ENCODE assay signal across 8 cellular contexts in the genomic region with DNA sequence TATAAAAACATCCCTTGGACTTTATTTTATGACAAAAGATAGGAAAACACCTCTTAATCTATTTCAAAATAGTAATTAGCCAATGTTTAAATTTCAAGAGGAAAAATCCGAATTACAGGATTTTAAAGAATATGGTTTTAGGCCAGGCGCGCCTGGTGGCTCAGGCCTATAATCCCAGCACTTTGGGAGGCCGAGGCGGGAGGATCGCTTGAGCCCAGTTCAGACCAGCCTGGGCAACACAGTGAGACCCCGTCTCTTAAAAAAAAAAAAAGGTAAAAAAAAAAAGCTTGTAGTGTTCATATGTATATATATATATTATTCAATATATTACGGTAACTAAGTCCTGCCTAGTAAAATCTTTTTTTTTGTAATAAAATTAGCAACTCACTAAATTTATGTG. TPM values are rescaled to one million over a fixed set of nuclear protein-coding genes. Genes with fewer than 3 reads are reported as not detected.
DNase-seq lines count a peak whose midpoint lies in the region; ATAC-seq and TF ChIP-seq lines count a peak whose summit lies in the region.

No MANE protein-coding gene starts in this region.

- no peak overlapping the region for H3K27ac Mint-ChIP-seq in GM23338

- H3K4me1 Mint-ChIP-seq in GM23338 = peaks cover 30% of the 10 kb centered on the region

- H3K27me3 Mint-ChIP-seq in GM23338 (ENCODE audit: insufficient read depth, low read depth, poor library complexity) = peaks cover 30% of the 10 kb centered on the region

- TF ChIP-seq CTCF in GM23338 (conservative IDR thresholded peaks at IDR 0.05; ENCODE audit: low read depth in 2 of 2) (no peak), WI38 (IDR thresholded peaks at IDR 0.05; ENCODE audit: low read depth, low read length) (no peak), fibroblast of pulmonary artery (IDR thresholded peaks at IDR 0.05; ENCODE audit: low read length, missing control alignments) (no peak), sigmoid colon (IDR thresholded peaks at IDR 0.05) (no peak)

- H3K4me1 ChIP-seq in GM23338 (ENCODE audit: insufficient read depth) = peaks cover 33% of the 10 kb centered on the region
- H3K4me1 ChIP-seq in sigmoid colon = peaks cover 0 to 43% (median 32%) of the 10 kb centered on the region in 4 donors

- H3K4me3 ChIP-seq in GM23338 = peak overlapping the region; percentile 49
- peak overlapping the region; percentile 95 for H3K4me3 ChIP-seq in WI38 (ENCODE audit: low read depth, low read length)
- H3K4me3 ChIP-seq in fibroblast of pulmonary artery (replicated peaks; ENCODE audit: low read depth, low read length) = peak overlapping the region; percentile 73
- H3K4me3 ChIP-seq in sigmoid colon = peak overlapping the region; percentile 23 to 99 (median 89)

- no peaks in the 10 kb centered on the region for H3K9me3 ChIP-seq in sigmoid colon

- H3F3A ChIP-seq in GM23338 (replicated peaks; ENCODE audit: low read depth) = no peaks in the 10 kb centered on the region; the same call in 1 of the 2 replicates

- whole genome bisulfite sequencing in sigmoid colon, 2 donors = 79 to 88% methylated on average over 8 of the region's 8 CpGs

- H3K36me3 ChIP-seq in GM23338 (ENCODE audit: insufficient read depth) (no peaks in the 10 kb centered on the region), sigmoid colon (no peaks in the 10 kb centered on the region)

- no peak for DNase-seq in GM23338 (ENCODE audit: low spot score)
- DNase-seq in fibroblast of pulmonary artery (ENCODE audit: low read depth) = no peak
- no peak for DNase-seq in sigmoid colon
- DNase-seq in NCI-H1092 (lab: John Stamatoyannopoulos, UW) = no peak
- no peak for DNase-seq in dermis blood vessel endothelial cell
- DNase-seq in stimulated activated CD4-positive, alpha-beta T cell treated with anti-CD3 and anti-CD28 coated beads, Interleukin-15, amount 100 ng/mL, for 24 hours = no peak

- no peak for TF ChIP-seq POLR2A in sigmoid colon (IDR thresholded peaks at IDR 0.05)

- ATAC-seq in GM23338 (no peak), GM21381 (IDR thresholded peaks at IDR 0.05; ENCODE audit: unreplicated experiment) (no peak)

- intact Hi-C loops in sigmoid colon (cut with DNase I) = loop anchor here (5.0 to 10.0 kb wide), 3 partner anchors 48 to 554 kb away; a partner anchor contains a TSS

- peaks cover 19% of the 10 kb centered on the region for H3K36me3 Mint-ChIP-seq in GM23338 (ENCODE audit: low read depth)

- no peak for TF ChIP-seq EP300 in sigmoid colon (IDR thresholded peaks at IDR 0.05)

- peaks cover 7% of the 10 kb centered on the region; the same call in 2 of the 3 replicates for H3K9me3 Mint-ChIP-seq in GM23338

- H3K9me2 ChIP-seq in GM23338 (ENCODE audit: insufficient read depth) = no peaks in the 10 kb centered on the region

- no peak overlapping the region for H2AFZ ChIP-seq in GM23338

- H4K20me1 ChIP-seq in GM23338 (replicated peaks; ENCODE audit: insufficient read depth) = peaks cover 24% of the 10 kb centered on the region

- peak overlapping the region; percentile 83 for H3K4me3 Mint-ChIP-seq in GM23338

- no peak overlapping the region for H3K27ac ChIP-seq in GM23338 (ENCODE audit: low read depth)
- peak overlapping the region in 3 of 4 donors; percentile 4 to 92 (median 4) for H3K27ac ChIP-seq in sigmoid colon

- peak overlapping the region; percentile 69 for H3K4me2 ChIP-seq in GM23338

- peaks cover 31% of the 10 kb centered on the region for H3K79me2 ChIP-seq in GM23338 (replicated peaks; ENCODE audit: insufficient read depth)

- H3K27me3 ChIP-seq in GM23338 (ENCODE audit: insufficient read depth) (peaks cover 55% of the 10 kb centered on the region), sigmoid colon (no peaks in the 10 kb centered on the region)

TF ChIP-seq in GM23338, 12 proteins besides CTCF, POLR2A, EP300 and RAD21 (continues in another document):
- TF ChIP-seq JUNB (IDR thresholded peaks at IDR 0.05; ENCODE audit: unreplicated experiment) (no peak), ZNF114 (CRISPR knock-in tag; IDR thresholded peaks at IDR 0.05) (no peak), STAT1 (IDR thresholded peaks at IDR 0.05; ENCODE audit: unreplicated experiment) (no peak), EZH2 (IDR thresholded peaks at IDR 0.05; ENCODE audit: low read depth, unreplicated experiment) (no peak), ZNF331 (CRISPR knock-in tag; IDR thresholded peaks at IDR 0.05; ENCODE audit: low read depth) (no peak), NANOG (IDR thresholded peaks at IDR 0.05; ENCODE audit: borderline replicate concordance) (no peak)
- TF ChIP-seq, protein P1, sequence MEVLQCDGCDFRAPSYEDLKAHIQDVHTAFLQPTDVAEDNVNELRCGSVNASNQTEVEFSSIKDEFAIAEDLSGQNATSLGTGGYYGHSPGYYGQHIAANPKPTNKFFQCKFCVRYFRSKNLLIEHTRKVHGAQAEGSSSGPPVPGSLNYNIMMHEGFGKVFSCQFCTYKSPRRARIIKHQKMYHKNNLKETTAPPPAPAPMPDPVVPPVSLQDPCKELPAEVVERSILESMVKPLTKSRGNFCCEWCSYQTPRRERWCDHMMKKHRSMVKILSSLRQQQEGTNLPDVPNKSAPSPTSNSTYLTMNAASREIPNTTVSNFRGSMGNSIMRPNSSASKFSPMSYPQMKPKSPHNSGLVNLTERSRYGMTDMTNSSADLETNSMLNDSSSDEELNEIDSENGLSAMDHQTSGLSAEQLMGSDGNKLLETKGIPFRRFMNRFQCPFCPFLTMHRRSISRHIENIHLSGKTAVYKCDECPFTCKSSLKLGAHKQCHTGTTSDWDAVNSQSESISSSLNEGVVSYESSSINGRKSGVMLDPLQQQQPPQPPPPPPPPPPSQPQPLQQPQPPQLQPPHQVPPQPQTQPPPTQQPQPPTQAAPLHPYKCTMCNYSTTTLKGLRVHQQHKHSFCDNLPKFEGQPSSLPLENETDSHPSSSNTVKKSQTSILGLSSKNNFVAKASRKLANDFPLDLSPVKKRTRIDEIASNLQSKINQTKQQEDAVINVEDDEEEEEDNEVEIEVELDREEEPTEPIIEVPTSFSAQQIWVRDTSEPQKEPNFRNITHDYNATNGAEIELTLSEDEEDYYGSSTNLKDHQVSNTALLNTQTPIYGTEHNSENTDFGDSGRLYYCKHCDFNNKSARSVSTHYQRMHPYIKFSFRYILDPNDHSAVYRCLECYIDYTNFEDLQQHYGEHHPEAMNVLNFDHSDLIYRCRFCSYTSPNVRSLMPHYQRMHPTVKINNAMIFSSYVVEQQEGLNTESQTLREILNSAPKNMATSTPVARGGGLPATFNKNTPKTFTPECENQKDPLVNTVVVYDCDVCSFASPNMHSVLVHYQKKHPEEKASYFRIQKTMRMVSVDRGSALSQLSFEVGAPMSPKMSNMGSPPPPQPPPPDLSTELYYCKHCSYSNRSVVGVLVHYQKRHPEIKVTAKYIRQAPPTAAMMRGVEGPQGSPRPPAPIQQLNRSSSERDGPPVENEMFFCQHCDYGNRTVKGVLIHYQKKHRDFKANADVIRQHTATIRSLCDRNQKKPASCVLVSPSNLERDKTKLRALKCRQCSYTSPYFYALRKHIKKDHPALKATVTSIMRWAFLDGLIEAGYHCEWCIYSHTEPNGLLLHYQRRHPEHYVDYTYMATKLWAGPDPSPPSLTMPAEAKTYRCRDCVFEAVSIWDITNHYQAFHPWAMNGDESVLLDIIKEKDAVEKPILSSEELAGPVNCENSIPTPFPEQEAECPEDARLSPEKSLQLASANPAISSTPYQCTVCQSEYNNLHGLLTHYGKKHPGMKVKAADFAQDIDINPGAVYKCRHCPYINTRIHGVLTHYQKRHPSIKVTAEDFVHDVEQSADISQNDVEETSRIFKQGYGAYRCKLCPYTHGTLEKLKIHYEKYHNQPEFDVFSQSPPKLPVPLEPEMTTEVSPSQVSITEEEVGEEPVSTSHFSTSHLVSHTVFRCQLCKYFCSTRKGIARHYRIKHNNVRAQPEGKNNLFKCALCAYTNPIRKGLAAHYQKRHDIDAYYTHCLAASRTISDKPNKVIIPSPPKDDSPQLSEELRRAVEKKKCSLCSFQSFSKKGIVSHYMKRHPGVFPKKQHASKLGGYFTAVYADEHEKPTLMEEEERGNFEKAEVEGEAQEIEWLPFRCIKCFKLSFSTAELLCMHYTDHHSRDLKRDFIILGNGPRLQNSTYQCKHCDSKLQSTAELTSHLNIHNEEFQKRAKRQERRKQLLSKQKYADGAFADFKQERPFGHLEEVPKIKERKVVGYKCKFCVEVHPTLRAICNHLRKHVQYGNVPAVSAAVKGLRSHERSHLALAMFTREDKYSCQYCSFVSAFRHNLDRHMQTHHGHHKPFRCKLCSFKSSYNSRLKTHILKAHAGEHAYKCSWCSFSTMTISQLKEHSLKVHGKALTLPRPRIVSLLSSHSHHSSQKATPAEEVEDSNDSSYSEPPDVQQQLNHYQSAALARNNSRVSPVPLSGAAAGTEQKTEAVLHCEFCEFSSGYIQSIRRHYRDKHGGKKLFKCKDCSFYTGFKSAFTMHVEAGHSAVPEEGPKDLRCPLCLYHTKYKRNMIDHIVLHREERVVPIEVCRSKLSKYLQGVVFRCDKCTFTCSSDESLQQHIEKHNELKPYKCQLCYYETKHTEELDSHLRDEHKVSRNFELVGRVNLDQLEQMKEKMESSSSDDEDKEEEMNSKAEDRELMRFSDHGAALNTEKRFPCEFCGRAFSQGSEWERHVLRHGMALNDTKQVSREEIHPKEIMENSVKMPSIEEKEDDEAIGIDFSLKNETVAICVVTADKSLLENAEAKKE (CRISPR knock-in tag; IDR thresholded peaks at IDR 0.05) = no peak

RNA-seq across cellular contexts. Expression of a gene that starts 1.4 kb away (rescaled TPM):
- 48.8 and 75.0 TPM in 2 replicates for total RNA-seq in GM23338 (2014; rRNA removed; shearing (Covaris generic))
- polyA plus RNA-seq in GM23338 (2016; fragmentation: Nextera tagmentation; extraction: Ambion mirVana) (41.1 and 46.3 TPM in 2 replicates), sigmoid colon (10 to 100 TPM in 2 of 3 donors, 1 to 10 TPM in 1; 3.9 to 11.7 (median 10.8) TPM)
- total RNA-seq in sigmoid colon (100 to 1,000 TPM in 2 of 4 donors, 10 to 100 TPM in 2; 55.9 to 125 (median 95.4) TPM), dermis blood vessel endothelial cell (92.8 and 95.6 TPM in 2 replicates)
